ENCODE assay signal across 22 cellular contexts in genomic region chr1:202788800-202789199, GRCh38. TPM values are rescaled to one million over a fixed set of nuclear protein-coding genes. Genes with fewer than 3 reads are reported as not detected.
"Had no signal": no experiment of that assay in that cellular context is flagged by ENCODE, and none has a peak within 500 bp of the region (broad histone marks: within the 10 kb centered on the region; RNA-seq: fewer than 3 reads in every experiment).

No MANE protein-coding gene starts in this region.

- FAIRE-seq: islet of Langerhans, pancreas had no signal

- H3K36me3 ChIP-seq: ascending aorta, pancreas, sigmoid colon, spleen, thoracic aorta had no signal

- ATAC-seq: activated T-cell treated with anti-CD3 and anti-CD28 coated beads, Interleukin-2, amount 50 U/mL, for 4 hours; esophagus mucosa; left cardiac atrium; stimulated activated naive B cell treated with anti-CD40 and anti-IgM and Interleukin-4, amounts not matched to agents 10 μg/mL and 1 μg/mL and 100 μg/mL, for 72 hours had no signal

- H3K9me3 ChIP-seq: ascending aorta, pancreas, sigmoid colon, spleen, thoracic aorta had no signal

- H3K27ac Mint-ChIP-seq: activated B cell treated with CpG ODN at 0.5 μM for 24 hours; activated naive CD4-positive, alpha-beta T cell treated with anti-CD3 and anti-CD28 coated beads, Interleukin-2, amount 10 ng/mL, durations not matched to agents 7 days and 5 days; stimulated activated naive B cell treated with anti-CD40 and anti-IgM and Interleukin-4, amounts not matched to agents 10 μg/mL and 1 μg/mL and 100 μg/mL, for 72 hours had no signal

- H3K27me3 ChIP-seq: ascending aorta, pancreas, sigmoid colon, spleen had no signal

- H3K4me3 Mint-ChIP-seq: activated B cell treated with CpG ODN at 0.5 μM for 24 hours; activated naive CD4-positive, alpha-beta T cell treated with anti-CD3 and anti-CD28 coated beads, Interleukin-2, amount 10 ng/mL, durations not matched to agents 7 days and 5 days; activated T-cell treated with anti-CD3 and anti-CD28 coated beads, Interleukin-2, amount 50 U/mL, for 4 hours; central memory CD8-positive, alpha-beta T cell; naive B cell; stimulated activated naive B cell treated with anti-CD40 and anti-IgM and Interleukin-4, amounts not matched to agents 10 μg/mL and 1 μg/mL and 100 μg/mL, for 72 hours had no signal

- H3K9me3 Mint-ChIP-seq: activated B cell treated with CpG ODN at 0.5 μM for 24 hours; activated naive CD4-positive, alpha-beta T cell treated with anti-CD3 and anti-CD28 coated beads, Interleukin-2, amount 10 ng/mL, durations not matched to agents 7 days and 5 days; activated T-cell treated with anti-CD3 and anti-CD28 coated beads, Interleukin-2, amount 50 U/mL, for 4 hours; central memory CD8-positive, alpha-beta T cell; naive B cell; stimulated activated naive B cell treated with anti-CD40 and anti-IgM and Interleukin-4, amounts not matched to agents 10 μg/mL and 1 μg/mL and 100 μg/mL, for 72 hours had no signal

- H3K4me1 ChIP-seq: ascending aorta had no signal

- DNase-seq: activated B cell treated with CpG ODN at 0.5 μM for 24 hours; activated CD4-positive, alpha-beta T cell treated with anti-CD3 and anti-CD28 coated beads for 48 hours; activated CD8-positive, alpha-beta memory T cell treated with anti-CD3 and anti-CD28 coated beads, Interleukin-2, amount 50 U/mL, for 4 hours; activated effector memory CD4-positive, alpha-beta T cell treated with Interleukin-2 at 50 U/mL for 16 hours; activated naive CD4-positive, alpha-beta T cell treated with anti-CD3 and anti-CD28 coated beads, Interleukin-2, amount 10 ng/mL, durations not matched to agents 7 days and 5 days; activated T-cell treated with anti-CD3 and anti-CD28 coated beads, Interleukin-2, amount 50 U/mL, for 4 hours; cortex of kidney; left cardiac atrium; naive B cell; pancreas; sigmoid colon; spleen; stimulated activated naive B cell treated with anti-CD40 and anti-IgM and Interleukin-4, amounts not matched to agents 10 μg/mL and 1 μg/mL and 100 μg/mL, for 72 hours; T-helper 1 cell; T-helper 9 cell had no signal

- H3K27me3 Mint-ChIP-seq: activated B cell treated with CpG ODN at 0.5 μM for 24 hours; activated naive CD4-positive, alpha-beta T cell treated with anti-CD3 and anti-CD28 coated beads, Interleukin-2, amount 10 ng/mL, durations not matched to agents 7 days and 5 days; central memory CD8-positive, alpha-beta T cell; naive B cell; stimulated activated naive B cell treated with anti-CD40 and anti-IgM and Interleukin-4, amounts not matched to agents 10 μg/mL and 1 μg/mL and 100 μg/mL, for 72 hours had no signal

- H3K27ac ChIP-seq: ascending aorta, pancreas, sigmoid colon, spleen, thoracic aorta had no signal

- H3K36me3 Mint-ChIP-seq: naive B cell had no signal

- H3K4me3 ChIP-seq: ascending aorta, lung, pancreas, sigmoid colon, spleen, thoracic aorta had no signal

RNA-seq across cellular contexts. Expression of gene PCAT6, which starts 22.0 kb away (rescaled TPM):
- total RNA-seq: ascending aorta, sigmoid colon, thoracic aorta, urinary bladder had no signal
